ENCODE assay signal across 8 cellular contexts in genomic region chr9:99821187-99822095, GRCh38. TPM values are rescaled to one million over a fixed set of nuclear protein-coding genes. Genes with fewer than 3 reads are reported as not detected.
DNase-seq lines count a peak whose midpoint lies in the region; ATAC-seq, FAIRE-seq and TF ChIP-seq lines count a peak whose summit lies in the region.

Gene NR4A3 (plus strand): TSS chr9:99821885. CDS start chr9:99828043, 6,158 bp downstream.

- peak within 1 kb of the TSS; percentile 93 to 99 for H3K27ac ChIP-seq in kidney (ENCODE audit: low read depth in 2 of 2, low read length in 2 of 2)

- H3K4me3 ChIP-seq in AG09309 (ENCODE audit: control insufficient read depth, low read depth, low read length) (peak within 1 kb of the TSS; percentile 66), kidney (ENCODE audit: low read length in 2 of 2) (peak within 1 kb of the TSS; percentile 93 to 97)

- FAIRE-seq in kidney (lab: Jason Lieb, UNC), result no peak

- TF ChIP-seq CTCF in AG09309 (IDR thresholded peaks at IDR 0.05; ENCODE audit: control insufficient read depth, insufficient read depth, low read depth, low read length, missing control alignments) (peak; percentile 31), kidney (IDR thresholded peaks at IDR 0.05; ENCODE audit: borderline replicate concordance, extremely low read depth, insufficient read depth) (peak; percentile 37)

- DNase-seq in AG09309 (ENCODE audit: low read depth), result peak; percentile 89
- DNase-seq in NCI-H446 (lab: John Stamatoyannopoulos, UW), result peak; percentile 77 to 92
- DNase-seq in activated CD4-positive, CD25-positive, alpha-beta regulatory T cell treated with anti-CD3 and anti-CD28 coated beads, Interleukin-2, amount 50 U/mL, for 72 hours, result peak; percentile 75
- DNase-seq in cerebellar cortex (ENCODE audit: low spot score), result peak; percentile 98
- DNase-seq in kidney, result peak; percentile 98
- peak; percentile 59 to 72 for DNase-seq in stimulated activated CD4-positive, alpha-beta T cell treated with anti-CD3 and anti-CD28 coated beads, Interleukin-15, amount 100 ng/mL, for 1 hour (ENCODE audit: low read depth in 1 of 2, low spot score in 1 of 2)

- H3K9me3 ChIP-seq in kidney (ENCODE audit: control insufficient read depth in 1 of 2, low read length in 2 of 2), result no peaks in the 10 kb centered on the region

- intact Hi-C loops in kidney (cut with DNase I), result no loop called here

- H3K36me3 ChIP-seq in kidney (ENCODE audit: control insufficient read depth in 1 of 2, insufficient read depth in 2 of 2, low read length in 2 of 2), result no peaks in the 10 kb centered on the region

- ATAC-seq in GM19025 (IDR thresholded peaks at IDR 0.05; ENCODE audit: low read depth, unreplicated experiment) (peak; percentile 41), HG03280 (IDR thresholded peaks at IDR 0.05; ENCODE audit: unreplicated experiment) (peak; percentile 38)

- H3K4me1 ChIP-seq in kidney (ENCODE audit: control insufficient read depth in 1 of 2, insufficient read depth in 1 of 2, low read depth in 1 of 2, low read length in 2 of 2), result peaks cover 16 to 23% of the 10 kb centered on the region in 2 donors

- peak within 1 kb of the TSS; percentile 85 to 95 for H3K9ac ChIP-seq in kidney (ENCODE audit: low read length in 2 of 2)

RNA-seq across cellular contexts. Expression of gene NR4A3, which starts in this region (rescaled TPM):
- total RNA-seq in kidney, result 9.1 TPM
- 0.34 TPM for polyA plus RNA-seq in kidney (ENCODE audit: insufficient read depth, low read depth, low replicate concordance)

Comparison
In these comparisons a context has a peak if more than half of its experiments do, and no peak if none do; other contexts are left out.
1. Peak in every context shown above with its lines: DNase-seq, ATAC-seq, H3K4me3 ChIP-seq and H3K27ac ChIP-seq.